ENCODE assay signal across 9 cellular contexts in genomic region chr7:37282927-37283326, GRCh38.
"Had no signal": no experiment of that assay in that cellular context is flagged by ENCODE, and none has a peak within 500 bp of the region (broad histone marks: within the 10 kb centered on the region; RNA-seq: fewer than 3 reads in every experiment).

No MANE protein-coding gene starts in this region.

- DNase-seq: activated CD4-positive, alpha-beta T cell treated with anti-CD3 and anti-CD28 coated beads, Interleukin-2, amount 10 ng/mL, durations not matched to agents 7 days and 5 days; activated naive CD4-positive, alpha-beta T cell treated with Interleukin-2 at 50 U/mL for 16 hours; activated naive CD8-positive, alpha-beta T cell treated with anti-CD3 and anti-CD28 coated beads, Interleukin-2, amount 50 U/mL, for 24 hours; esophagus squamous epithelium; hippocampal formation; posterior cingulate gyrus; retina; stimulated activated CD4-positive, alpha-beta T cell treated with anti-CD3 and anti-CD28 coated beads, Interleukin-12 subunit alpha, Interleukin-12 subunit beta, amount 100 ng/mL, for 4 hours; stimulated activated CD4-positive, alpha-beta T cell treated with anti-CD3 and anti-CD28 coated beads, Interleukin-2, amount 100 ng/mL, for 24 hours had no signal
